Comparison of ENCODE assay signal across 12 cellular contexts in genomic region chr2:128469203-128469602, GRCh38.
A peak's percentile ranks its signal among the peaks of the same experiment; 100 is the strongest.
DNase-seq lines count a peak whose midpoint lies in the region; ATAC-seq, FAIRE-seq and TF ChIP-seq lines count a peak whose summit lies in the region.
"Had no signal": no experiment of that assay in that cellular context is flagged by ENCODE, and none has a peak within 500 bp of the region (broad histone marks: within the 10 kb centered on the region; RNA-seq: fewer than 3 reads in every experiment).

No MANE protein-coding gene starts in this region.

- no peak overlapping the region for H2BK15ac ChIP-seq in mesendoderm (replicated peaks; ENCODE audit: low read depth)

- peak; percentile 62 for ATAC-seq in HCT116
- no peak for ATAC-seq in GM21619 (IDR thresholded peaks at IDR 0.05; ENCODE audit: unreplicated experiment)
- ATAC-seq: left lung; stimulated activated effector memory CD8-positive, alpha-beta T cell treated with anti-CD3 and anti-CD28 coated beads, Interleukin-12 subunit alpha, Interleukin-12 subunit beta, amount 100 ng/mL, for 72 hours had no signal

- H4K5ac ChIP-seq in mesendoderm (ENCODE audit: low read length): no peak overlapping the region

- peak; percentile 43 for TF ChIP-seq RAD21 in HCT116 (IDR thresholded peaks at IDR 0.05; ENCODE audit: low read depth)

- intact Hi-C loops in HCT116 (cut with micrococcal nuclease): no loop called here

- H3K4me1 ChIP-seq in HCT116 (ENCODE audit: control insufficient read depth in 1 of 2, insufficient read depth in 2 of 2, low read length in 2 of 2) (no peaks in the 10 kb centered on the region), astrocyte (ENCODE audit: insufficient read depth, low read length) (no peaks in the 10 kb centered on the region), mesendoderm (ENCODE audit: control insufficient read depth, low read depth, low read length) (no peaks in the 10 kb centered on the region)

- H3K27me3 ChIP-seq in HCT116 (ENCODE audit: insufficient read depth, low read length) (no peaks in the 10 kb centered on the region), astrocyte (ENCODE audit: insufficient read depth, low read length) (no peaks in the 10 kb centered on the region), mesendoderm (ENCODE audit: insufficient read depth, low read length, poor library complexity) (no peaks in the 10 kb centered on the region)

- no peak overlapping the region for H3K4me2 ChIP-seq in HCT116 (ENCODE audit: low read length)
- H3K4me2 ChIP-seq in astrocyte (ENCODE audit: low read length): no peak overlapping the region
- no peak overlapping the region for H3K4me2 ChIP-seq in mesendoderm (ENCODE audit: low read length)

- H3K9me2 ChIP-seq in HCT116 (ENCODE audit: insufficient read depth): no peaks in the 10 kb centered on the region

- no peak overlapping the region for H3K18ac ChIP-seq in mesendoderm (ENCODE audit: low read length)

- no peak overlapping the region for H2BK120ac ChIP-seq in mesendoderm (ENCODE audit: low read depth, low read length)

- H3K36me3 ChIP-seq in HCT116 (ENCODE audit: control insufficient read depth in 1 of 2, insufficient read depth in 2 of 2, low read length in 2 of 2) (no peaks in the 10 kb centered on the region), astrocyte (ENCODE audit: insufficient read depth, low read length) (no peaks in the 10 kb centered on the region), mesendoderm (ENCODE audit: control insufficient read depth, insufficient read depth, low read length) (no peaks in the 10 kb centered on the region)
- H3K36me3 ChIP-seq: left lung had no signal

- H3K4me1 Mint-ChIP-seq in astrocyte (ENCODE audit: low read depth, unreplicated experiment): no peaks in the 10 kb centered on the region

- H3K79me2 ChIP-seq in HCT116 (ENCODE audit: insufficient read depth, low read length) (no peaks in the 10 kb centered on the region), astrocyte (ENCODE audit: insufficient read depth, low read length) (no peaks in the 10 kb centered on the region), mesendoderm (ENCODE audit: control insufficient read depth, insufficient read depth, low read length) (no peaks in the 10 kb centered on the region)

- no peak overlapping the region for H2AK5ac ChIP-seq in mesendoderm (ENCODE audit: low read length)

- H3K9me3 Mint-ChIP-seq in astrocyte (ENCODE audit: unreplicated experiment): peaks cover 31% of the 10 kb centered on the region

- H3K79me1 ChIP-seq in mesendoderm (ENCODE audit: low read length): no peaks in the 10 kb centered on the region

- H3K4me3 ChIP-seq in HCT116 (replicated peaks in 1 of 2; ENCODE audit: low read depth in 1 of 2, low read length in 2 of 2): no peak overlapping the region
- no peak overlapping the region for H3K4me3 ChIP-seq in astrocyte (ENCODE audit: insufficient read depth, low read depth, low read length)
- H3K4me3 ChIP-seq in mesendoderm (ENCODE audit: low read length): no peak overlapping the region
- H3K4me3 ChIP-seq: left lung had no signal

- peak; percentile 53 for TF ChIP-seq CTCF in C4-2B (conservative IDR thresholded peaks at IDR 0.05)
- peak; percentile 28 to 73 (median 72); a peak in 5 of 6 replicates for TF ChIP-seq CTCF in HCT116 (IDR thresholded peaks at IDR 0.05 in 2 of 3, conservative IDR thresholded peaks at IDR 0.05 in 1 of 3; ENCODE audit: borderline replicate concordance in 1 of 3, insufficient read depth in 1 of 3, low read depth in 2 of 3, low read length in 2 of 3)
- peak; percentile 30 for TF ChIP-seq CTCF in astrocyte (IDR thresholded peaks at IDR 0.05; ENCODE audit: insufficient read depth, low read depth, low read length)

- H4K20me1 ChIP-seq in HCT116 (ENCODE audit: insufficient read depth) (no peaks in the 10 kb centered on the region), astrocyte (ENCODE audit: insufficient read depth, low read length) (no peaks in the 10 kb centered on the region)

- no peak overlapping the region for H3K4me3 Mint-ChIP-seq in astrocyte (ENCODE audit: unreplicated experiment)
- H3K4me3 Mint-ChIP-seq: stimulated activated effector memory CD8-positive, alpha-beta T cell treated with anti-CD3 and anti-CD28 coated beads, Interleukin-12 subunit alpha, Interleukin-12 subunit beta, amount 100 ng/mL, for 72 hours had no signal

- H3K23ac ChIP-seq in mesendoderm (ENCODE audit: low read length): no peak overlapping the region

- peaks cover 15% of the 10 kb centered on the region in 2 experiments; a peak in 2 of 4 replicates for H3K9me3 ChIP-seq in HCT116 (ENCODE audit: control insufficient read depth in 1 of 2, insufficient read depth in 1 of 2, low read depth in 1 of 2, low read length in 2 of 2)
- H3K9me3 ChIP-seq in astrocyte (ENCODE audit: insufficient read depth, low read depth, low read length): peaks cover 32% of the 10 kb centered on the region

- TF ChIP-seq POLR2A in HCT116 (IDR thresholded peaks at IDR 0.05; ENCODE audit: borderline replicate concordance, extremely low read depth, insufficient read depth, insufficient read length): no peak

- CTCF ChIA-PET in HCT116 (lab: Charles Lee): interaction anchor here (1.0 kb wide), 1 partner anchor 10 kb away, joined by 3 read pairs; no protein-coding TSS in a partner anchor

- FAIRE-seq in astrocyte (lab: Jason Lieb, UNC): no peak

- no TSS peak for BruUV-seq in HCT116 (replicated peaks; lab: Mats Ljungman, UMichigan)

- RAD21 ChIA-PET in HCT116 (lab: Charles Lee; ENCODE audit: low non-redundant PET in 1 of 2, low total read pairs in 2 of 2, uncharacterized antibody in 2 of 2, unreplicated experiment in 2 of 2): no interaction called here

- peak; percentile 4 for DNase-seq in HCT116 (ENCODE audit: low read depth, low spot score)
- no peak for DNase-seq in astrocyte (ENCODE audit: low read depth)
- peak; percentile 52 for DNase-seq in mesendoderm
- DNase-seq in 8988T: no peak
- no peak for DNase-seq in GM03348 (ENCODE audit: low spot score)
- DNase-seq in middle frontal gyrus (ENCODE audit: extremely low spot score, low spot score): no peak
- DNase-seq: left lung, NCI-H2171 had no signal

- H2BK5ac ChIP-seq in mesendoderm (ENCODE audit: low read length): no peak overlapping the region

- H3K27me3 Mint-ChIP-seq in astrocyte (ENCODE audit: low read depth, unreplicated experiment): peaks cover 13% of the 10 kb centered on the region

- H3K9ac ChIP-seq in HCT116 (ENCODE audit: low read length) (no peak overlapping the region), astrocyte (ENCODE audit: low read length) (no peak overlapping the region), mesendoderm (ENCODE audit: low read length) (no peak overlapping the region)

- POLR2A ChIA-PET in HCT116 (lab: Charles Lee): no interaction called here

- no peak overlapping the region for H3K27ac Mint-ChIP-seq in astrocyte (ENCODE audit: unreplicated experiment)
- H3K27ac Mint-ChIP-seq: activated T-helper 2 cell treated with anti-CD3 and anti-CD28 coated beads, Interferon-gamma antibody, Interleukin-2, Interleukin-4, amounts not matched to agents 10 μg/mL and 5 μg/mL and 100 μg/mL, durations not matched to agents 14 hours and 24 hours and 36 hours; stimulated activated effector memory CD8-positive, alpha-beta T cell treated with anti-CD3 and anti-CD28 coated beads, Interleukin-12 subunit alpha, Interleukin-12 subunit beta, amount 100 ng/mL, for 72 hours had no signal

- H3K56ac ChIP-seq in mesendoderm (ENCODE audit: low read length): no peak overlapping the region

- no peak overlapping the region for H3K27ac ChIP-seq in C4-2B
- H3K27ac ChIP-seq in HCT116 (ENCODE audit: low read depth, low read length): no peak overlapping the region
- no peak overlapping the region for H3K27ac ChIP-seq in astrocyte (ENCODE audit: low read depth, low read length)
- H3K27ac ChIP-seq in mesendoderm (ENCODE audit: low read depth, low read length): no peak overlapping the region
- H3K27ac ChIP-seq: left lung had no signal

- H3K36me3 Mint-ChIP-seq in astrocyte (ENCODE audit: low read depth, unreplicated experiment): no peaks in the 10 kb centered on the region
- H3K36me3 Mint-ChIP-seq: stimulated activated effector memory CD8-positive, alpha-beta T cell treated with anti-CD3 and anti-CD28 coated beads, Interleukin-12 subunit alpha, Interleukin-12 subunit beta, amount 100 ng/mL, for 72 hours had no signal

- WGBS in mesendoderm (ENCODE audit: extremely low coverage, insufficient coverage, low lambda C conversion rate): no CpG with 5 or more reads among the region's 1 CpG

- no peak overlapping the region for H4K8ac ChIP-seq in mesendoderm (ENCODE audit: low read depth, low read length)

- no peak overlapping the region for H3K4ac ChIP-seq in mesendoderm (ENCODE audit: low read depth, low read length)

- H2AFZ ChIP-seq in HCT116 (ENCODE audit: low read depth, low read length, poor library complexity, severe bottlenecking) (no peak overlapping the region), astrocyte (ENCODE audit: low read depth, low read length) (no peak overlapping the region)

TF ChIP-seq in HCT116, 20 proteins besides CTCF, POLR2A, EP300 and RAD21:
- peak; percentile 97 for TF ChIP-seq CBX3 (IDR thresholded peaks at IDR 0.05; ENCODE audit: low read depth)
- TF ChIP-seq TCF7L2 (IDR thresholded peaks at IDR 0.05; ENCODE audit: borderline replicate concordance, extremely low read depth, insufficient read depth, insufficient read length): no peak

Comparison
In these comparisons a context has a peak if more than half of its experiments do, and no peak if none do; other contexts are left out.
1. DNase-seq: peak in HCT116 (single experiment) and mesendoderm (single experiment); none in astrocyte (single experiment), 8988T (single experiment), GM03348 (single experiment) and middle frontal gyrus (single experiment).
2. Peak in every context shown above with its lines, with median percentiles within 50 percentile points of each other: CTCF ChIP-seq.